Comparison of ENCODE assay signal across 1 cellular context in genomic region chr22:24315367-24315781, GRCh38.
TF ChIP-seq lines count a peak whose summit lies in the region.

No MANE protein-coding gene starts in this region.

TF ChIP-seq in WTC11, 78 proteins besides CTCF, POLR2A, EP300 and RAD21 (continued from another document):
- TF ChIP-seq ATF2 (CRISPR knock-in tag; IDR thresholded peaks at IDR 0.05; ENCODE audit: borderline replicate concordance, low read depth) (no peak), KAT7 (CRISPR knock-in tag; IDR thresholded peaks at IDR 0.05; ENCODE audit: borderline replicate concordance) (no peak), AR (CRISPR knock-in tag; IDR thresholded peaks at IDR 0.05) (no peak), E2F5 (CRISPR knock-in tag; IDR thresholded peaks at IDR 0.05) (no peak), JUN (CRISPR knock-in tag; IDR thresholded peaks at IDR 0.05) (no peak), HMGA2 (CRISPR knock-in tag; IDR thresholded peaks at IDR 0.05) (no peak)
